ENCODE assay signal across 8 cellular contexts in genomic region chr16:50025544-50025931, GRCh38. TPM values are rescaled to one million over a fixed set of nuclear protein-coding genes. Genes with fewer than 3 reads are reported as not detected.
DNase-seq lines count a peak whose midpoint lies in the region; TF ChIP-seq lines count a peak whose summit lies in the region.

No MANE protein-coding gene starts in this region.

- in situ Hi-C loops in astrocyte of the spinal cord (cut with HindIII; ENCODE audit: low sequenced_read_pairs): no loop called here

- no peak for DNase-seq in GM12864 (ENCODE audit: low read depth)
- DNase-seq in HFF-Myc (ENCODE audit: extremely low read depth, low read depth): no peak
- peak; percentile 15 for DNase-seq in astrocyte of the spinal cord (ENCODE audit: low read depth, low spot score)
- peak; percentile 37 for DNase-seq in kidney tubule cell (ENCODE audit: low spot score)
- peak; percentile 3 to 5 for DNase-seq in stimulated activated CD8-positive, alpha-beta memory T cell treated with anti-CD3 and anti-CD28 coated beads, Interleukin-2, amount 100 ng/mL, for 1 hour (ENCODE audit: low read depth in 2 of 2)
- no peak for DNase-seq in H4 (ENCODE audit: low spot score)
- DNase-seq in globus pallidus (ENCODE audit: low spot score): no peak

- H3K4me3 ChIP-seq in GM12864 (ENCODE audit: low read depth, low read length) (peak overlapping the region; percentile 86), HFF-Myc (replicated peaks; ENCODE audit: low read depth, low read length) (peak overlapping the region; percentile 75), astrocyte of the spinal cord (ENCODE audit: low read depth, low read length) (peak overlapping the region; percentile 83)

- TF ChIP-seq CTCF in GM12864 (IDR thresholded peaks at IDR 0.05; ENCODE audit: low read depth, low read length, missing control alignments) (no peak), HFF-Myc (IDR thresholded peaks at IDR 0.05; ENCODE audit: low read depth, low read length, missing control alignments) (no peak), astrocyte of the spinal cord (IDR thresholded peaks at IDR 0.05; ENCODE audit: low read depth, low read length) (no peak)

TF ChIP-seq in PFSK-1, 5 proteins besides CTCF, POLR2A, EP300 and RAD21:
- no peak for TF ChIP-seq TAF1 (IDR thresholded peaks at IDR 0.05; ENCODE audit: borderline replicate concordance, insufficient read depth, low read length)
- no peak for TF ChIP-seq POLR2AphosphoS5 (IDR thresholded peaks at IDR 0.05; ENCODE audit: low read depth, low read length)
- TF ChIP-seq SIN3A (IDR thresholded peaks at IDR 0.05; ENCODE audit: borderline replicate concordance, insufficient read depth, low read length): peak; percentile 55; the same call in 1 of the 2 replicates
- TF ChIP-seq FOXP2 (optimal IDR thresholded peaks at IDR 0.05; ENCODE audit: borderline replicate concordance, extremely low read depth, extremely low read length, insufficient read depth): no peak

RNA-seq across cellular contexts. Expression of gene CNEP1R1, which starts 0.5 kb away (rescaled TPM):
- 5.9 TPM for polyA plus RNA-seq in PFSK-1 (2012; ENCODE audit: insufficient read length, low read depth)
- total RNA-seq in H4 (2014; rRNA removed; shearing (Covaris generic)): 24.3 and 34.1 TPM in 2 replicates

RNA-seq across cellular contexts. Expression of gene HEATR3, which starts 40.2 kb away (rescaled TPM):
- 17.7 TPM for polyA plus RNA-seq in PFSK-1 (2012; ENCODE audit: insufficient read length, low read depth)
- 13.7 and 14.6 TPM in 2 replicates for total RNA-seq in H4 (2014; rRNA removed; shearing (Covaris generic))

Comparison
In these comparisons a context has a peak if more than half of its experiments do, and no peak if none do; other contexts are left out.
1. DNase-seq: peak in astrocyte of the spinal cord (single experiment), kidney tubule cell (single experiment) and stimulated activated CD8-positive, alpha-beta memory T cell treated with anti-CD3 and anti-CD28 coated beads, Interleukin-2, amount 100 ng/mL, for 1 hour (2 of 2); none in GM12864 (single experiment), HFF-Myc (single experiment), H4 (single experiment) and globus pallidus (single experiment).
2. Peak in every context shown above with its lines, with median percentiles within 50 percentile points of each other: H3K4me3 ChIP-seq.